Comparison of ENCODE assay signal across 10 cellular contexts in the genomic region with DNA sequence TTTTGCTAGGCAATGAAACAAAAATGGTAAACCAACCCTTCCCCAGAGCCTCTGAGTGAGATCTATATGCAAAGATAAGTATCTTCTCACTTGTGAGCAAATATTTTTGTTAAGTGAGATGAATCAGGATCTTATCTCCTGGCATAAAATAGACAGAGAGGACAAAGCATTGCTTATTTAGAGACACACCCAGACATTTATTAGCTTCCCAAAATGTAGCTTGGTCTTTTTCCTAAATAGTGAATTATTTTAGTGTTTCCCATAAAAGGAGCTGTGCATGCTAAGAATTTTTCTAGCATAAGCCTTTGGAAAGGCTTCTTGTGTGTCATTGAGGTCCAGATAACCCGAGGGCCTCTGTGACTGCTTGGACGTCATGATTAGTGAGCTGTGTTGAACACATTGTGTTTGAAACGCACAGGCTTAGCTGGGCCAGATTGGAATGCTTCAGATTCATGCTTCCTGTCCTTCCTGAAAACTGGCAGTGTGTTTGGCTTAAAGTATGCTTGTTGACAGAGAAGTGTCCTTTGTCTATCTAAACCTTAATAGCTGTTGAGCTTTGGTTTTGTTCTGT. TPM values are rescaled to one million over a fixed set of nuclear protein-coding genes. Genes with fewer than 3 reads are reported as not detected.
DNase-seq lines count a peak whose midpoint lies in the region; ATAC-seq and TF ChIP-seq lines count a peak whose summit lies in the region.
"Had no signal": no experiment of that assay in that cellular context is flagged by ENCODE, and none has a peak within 500 bp of the region (broad histone marks: within the 10 kb centered on the region; RNA-seq: fewer than 3 reads in every experiment).

No MANE protein-coding gene starts in this region.

- ATAC-seq in activated T-cell treated with anti-CD3 and anti-CD28 coated beads, Interleukin-2, amount 50 U/mL, for 72 hours (replicated peaks in 1 of 2) = no peak
- no peak for ATAC-seq in stimulated activated naive CD8-positive, alpha-beta T cell treated with anti-CD3 and anti-CD28 coated beads, Interleukin-15, Interleukin-2, amounts not matched to agents 100 U/mL and 50 U/mL, for 24 hours

- H3K4me1 Mint-ChIP-seq in HFFc6 (ENCODE audit: low read depth) = peaks cover 51% of the 10 kb centered on the region
- H3K4me1 Mint-ChIP-seq in activated T-cell treated with anti-CD3 and anti-CD28 coated beads, Interleukin-2, amount 50 U/mL, for 72 hours (ENCODE audit: low read depth) = peaks cover 11% of the 10 kb centered on the region

- intact Hi-C loops in ascending aorta (cut with DNase I) = loop anchor here (2.0 kb wide), 1 partner anchor 17 kb away; a partner anchor contains a TSS

- H3K36me3 ChIP-seq in ascending aorta (peaks cover 0 to 24% of the 10 kb centered on the region in 2 donors), skeletal muscle tissue (ENCODE audit: control insufficient read depth in 3 of 3, insufficient read depth in 3 of 3, low read length in 3 of 3) (no peaks in the 10 kb centered on the region)

- H3K27ac ChIP-seq in ascending aorta (peak overlapping the region; percentile 83 to 94), skeletal muscle tissue (ENCODE audit: low read depth, low read length) (peak overlapping the region; percentile 51)

- H3K9me3 ChIP-seq in ascending aorta = no peaks in the 10 kb centered on the region
- no peaks in the 10 kb centered on the region for H3K9me3 ChIP-seq in skeletal muscle tissue (ENCODE audit: control insufficient read depth in 3 of 3, low read length in 3 of 3)

- H3K4me1 ChIP-seq in ascending aorta (peaks cover 9 to 59% of the 10 kb centered on the region in 2 donors), skeletal muscle tissue (ENCODE audit: control insufficient read depth in 3 of 3, insufficient read depth in 3 of 3, low read length in 3 of 3) (peaks cover 1 to 8% (median 4%) of the 10 kb centered on the region in 3 donors)

- peaks cover 3% of the 10 kb centered on the region; the same call in 1 of the 2 replicates for H3K27me3 Mint-ChIP-seq in HFFc6 (ENCODE audit: insufficient read depth)
- H3K27me3 Mint-ChIP-seq in activated T-cell treated with anti-CD3 and anti-CD28 coated beads, Interleukin-2, amount 50 U/mL, for 72 hours (ENCODE audit: low read depth) = no peaks in the 10 kb centered on the region

- DNase-seq in HFFc6 (peak; percentile 97), ascending aorta (ENCODE audit: low spot score in 2 of 2) (peak in 1 of 2 donors; percentile 90), hepatic stellate cell (ENCODE audit: low spot score) (peak; percentile 84)
- no peak for DNase-seq in activated T-cell treated with anti-CD3 and anti-CD28 coated beads, Interleukin-2, amount 50 U/mL, for 72 hours
- no peak for DNase-seq in effector CD4-positive, alpha-beta T cell
- DNase-seq in stimulated activated naive CD8-positive, alpha-beta T cell treated with anti-CD3 and anti-CD28 coated beads, Interleukin-15, Interleukin-2, amounts not matched to agents 100 U/mL and 50 U/mL, for 24 hours = no peak
- no peak for DNase-seq in stimulated activated CD4-positive, alpha-beta T cell treated with anti-CD3 and anti-CD28 coated beads, Interleukin-15, amount 100 ng/mL, for 24 hours
- DNase-seq: activated CD4-positive, alpha-beta T cell treated with anti-CD3 and anti-CD28 coated beads, Interleukin-2, amount 50 U/mL, for 48 hours had no signal

- H3K4me3 ChIP-seq in ascending aorta (no peak overlapping the region), skeletal muscle tissue (ENCODE audit: low read length in 3 of 3) (no peak overlapping the region)
- H3K4me3 ChIP-seq: skin epidermis had no signal

- no peak for TF ChIP-seq CTCF in HFFc6 (IDR thresholded peaks at IDR 0.05)
- no peak for TF ChIP-seq CTCF in ascending aorta (IDR thresholded peaks at IDR 0.05)

- no peaks in the 10 kb centered on the region for H3K9me3 Mint-ChIP-seq in HFFc6
- no peaks in the 10 kb centered on the region for H3K9me3 Mint-ChIP-seq in activated T-cell treated with anti-CD3 and anti-CD28 coated beads, Interleukin-2, amount 50 U/mL, for 72 hours

- no peak overlapping the region for H3K9ac ChIP-seq in skeletal muscle tissue (ENCODE audit: low read depth in 1 of 3, low read length in 3 of 3)

- peak overlapping the region; percentile 53 for H3K4me3 Mint-ChIP-seq in HFFc6
- no peak overlapping the region for H3K4me3 Mint-ChIP-seq in activated T-cell treated with anti-CD3 and anti-CD28 coated beads, Interleukin-2, amount 50 U/mL, for 72 hours

- peak overlapping the region; percentile 88 for H3K27ac Mint-ChIP-seq in HFFc6
- no peak overlapping the region for H3K27ac Mint-ChIP-seq in activated T-cell treated with anti-CD3 and anti-CD28 coated beads, Interleukin-2, amount 50 U/mL, for 72 hours

- H3K27me3 ChIP-seq in ascending aorta = no peaks in the 10 kb centered on the region
- H3K27me3 ChIP-seq in skeletal muscle tissue (ENCODE audit: control insufficient read depth in 3 of 3, insufficient read depth in 3 of 3, low read length in 3 of 3) = no peaks in the 10 kb centered on the region

- H3K36me3 Mint-ChIP-seq in HFFc6 (ENCODE audit: low read depth) = peaks cover 48% of the 10 kb centered on the region
- H3K36me3 Mint-ChIP-seq in activated T-cell treated with anti-CD3 and anti-CD28 coated beads, Interleukin-2, amount 50 U/mL, for 72 hours (ENCODE audit: insufficient read depth in 2 of 2) = peaks cover 5 to 42% of the 10 kb centered on the region in 2 donors

RNA-seq across cellular contexts. Expression of a gene that starts 16.5 kb away (rescaled TPM):
- total RNA-seq in HFFc6 (2021; fragmentation: NEBNext Ultra II Directional; extraction: Animal tissue kit (Norgen Biotek cat#: 25700)) = 10 to 100 TPM; 67.5 to 88.7 (median 80.9) TPM
- total RNA-seq in ascending aorta (10.4 TPM), skeletal muscle tissue (15.1 TPM)
- total RNA-seq in activated T-cell treated with anti-CD3 and anti-CD28 coated beads, Interleukin-2, amount 50 U/mL, for 72 hours = 100 to 1,000 TPM; 138 to 155 TPM

Comparison
In these comparisons a context has a peak if more than half of its experiments do, and no peak if none do; other contexts are left out.
1. DNase-seq: peak in HFFc6 (single experiment) and hepatic stellate cell (single experiment); none in activated T-cell treated with anti-CD3 and anti-CD28 coated beads, Interleukin-2, amount 50 U/mL, for 72 hours (0 of 2), effector CD4-positive, alpha-beta T cell (single experiment), stimulated activated naive CD8-positive, alpha-beta T cell treated with anti-CD3 and anti-CD28 coated beads, Interleukin-15, Interleukin-2, amounts not matched to agents 100 U/mL and 50 U/mL, for 24 hours (single experiment) and stimulated activated CD4-positive, alpha-beta T cell treated with anti-CD3 and anti-CD28 coated beads, Interleukin-15, amount 100 ng/mL, for 24 hours (single experiment).